8 cellular contexts compared by ENCODE assay signal in the genomic region with DNA sequence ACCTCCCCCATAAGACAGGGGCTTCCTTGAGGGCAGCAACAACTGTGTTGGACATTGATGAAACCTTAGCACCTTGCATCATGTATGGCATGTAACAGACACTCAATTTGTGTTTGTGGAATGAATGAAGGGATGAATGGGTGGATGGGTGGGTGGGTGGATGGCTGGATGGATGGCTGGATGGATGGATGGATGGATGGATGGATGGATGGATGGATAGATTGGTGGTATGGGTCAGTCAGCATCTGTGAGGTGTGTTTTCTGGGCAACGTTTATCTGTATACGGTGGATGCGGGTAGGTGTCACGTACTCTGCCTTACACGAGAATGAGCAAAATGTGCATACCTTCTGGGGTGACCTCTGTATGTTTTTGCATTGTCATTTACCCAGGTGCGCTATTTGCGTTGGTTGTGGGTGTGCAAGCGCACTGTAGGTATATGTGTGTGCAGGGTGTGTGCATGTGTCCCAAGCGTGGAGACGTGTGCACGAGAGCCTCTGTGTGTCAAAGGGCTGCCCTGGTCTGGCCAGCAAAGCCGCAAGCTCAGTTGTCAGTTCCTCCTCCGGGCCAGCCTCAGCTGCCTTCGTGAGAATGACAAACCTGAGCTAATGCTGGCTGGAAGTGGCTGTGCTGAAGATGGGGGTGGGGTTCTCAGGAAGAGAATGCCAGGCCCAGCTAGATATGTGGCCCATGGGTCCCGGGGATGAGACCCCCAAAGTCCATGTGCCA. TPM values are rescaled to one million over a fixed set of nuclear protein-coding genes. Genes with fewer than 3 reads are reported as not detected.
DNase-seq lines count a peak whose midpoint lies in the region; ATAC-seq, FAIRE-seq and TF ChIP-seq lines count a peak whose summit lies in the region.

No MANE protein-coding gene starts in this region.

- no peaks in the 10 kb centered on the region for H3K9me3 ChIP-seq in upper lobe of right lung
- H3K9me3 ChIP-seq in HepG2 (ENCODE audit: low read length), result no peaks in the 10 kb centered on the region

- H3K9me3 Mint-ChIP-seq in activated naive CD4-positive, alpha-beta T cell treated with anti-CD3 and anti-CD28 coated beads, Interleukin-2, amount 10 ng/mL, durations not matched to agents 7 days and 5 days, result no peaks in the 10 kb centered on the region
- no peaks in the 10 kb centered on the region for H3K9me3 Mint-ChIP-seq in activated T-helper 1 cell treated with anti-CD3 and anti-CD28 coated beads, Interleukin-12 subunit alpha, Interleukin-12 subunit beta, Interleukin-2, Interleukin-4 antibody, amounts not matched to agents 30 ng/mL and 10 ng/mL and 1 ng/mL, durations not matched to agents 14 hours and 24 hours and 36 hours

- no peak overlapping the region for H3K4me2 ChIP-seq in HepG2 (ENCODE audit: low read depth, low read length)

- H3K4me3 ChIP-seq in upper lobe of right lung (no peak overlapping the region), HepG2 (replicated peaks in 1 of 3; ENCODE audit: insufficient read depth in 1 of 3, low read depth in 2 of 3, low read length in 3 of 3) (no peak overlapping the region)

- no peak for TF ChIP-seq EP300 in HepG2 (IDR thresholded peaks at IDR 0.05; ENCODE audit: low read depth in 2 of 2, low read length in 2 of 2)
- TF ChIP-seq EP300 in HepG2 (CRISPR knock-in tag; IDR thresholded peaks at IDR 0.05; ENCODE audit: borderline replicate concordance), result no peak

- no peaks in the 10 kb centered on the region for H3K79me2 ChIP-seq in HepG2 (ENCODE audit: insufficient read depth, low read length)

- no peak for TF ChIP-seq RAD21 in HepG2 (CRISPR knock-in tag; IDR thresholded peaks at IDR 0.05)

- intact Hi-C loops in activated T-helper 1 cell treated with anti-CD3 and anti-CD28 coated beads, Interleukin-12 subunit alpha, Interleukin-12 subunit beta, Interleukin-2, Interleukin-4 antibody, amounts not matched to agents 30 ng/mL and 10 ng/mL and 1 ng/mL, durations not matched to agents 14 hours and 24 hours and 36 hours (cut with micrococcal nuclease), result loop anchor here (5.0 to 10.0 kb wide), 5 partner anchors 258 to 1741 kb away; a partner anchor contains a TSS
- intact Hi-C loops in upper lobe of right lung (cut with DNase I) (no loop called here), left ventricle myocardium superior (cut with micrococcal nuclease) (loop anchor here (10.0 kb wide), 1 partner anchor 111 kb away; no protein-coding TSS in a partner anchor), HepG2 (cut with micrococcal nuclease; ENCODE audit: unreplicated experiment) (no loop called here)

- no peak for TF ChIP-seq POLR2A in HepG2 (IDR thresholded peaks at IDR 0.05; ENCODE audit: insufficient read depth in 1 of 2, low read depth in 2 of 2, low read length in 2 of 2)

- no peak for FAIRE-seq in HepG2 (lab: Jason Lieb, UNC)

- H3K4me3 Mint-ChIP-seq in activated naive CD4-positive, alpha-beta T cell treated with anti-CD3 and anti-CD28 coated beads, Interleukin-2, amount 10 ng/mL, durations not matched to agents 7 days and 5 days, result peak overlapping the region; percentile 81
- H3K4me3 Mint-ChIP-seq in activated T-helper 1 cell treated with anti-CD3 and anti-CD28 coated beads, Interleukin-12 subunit alpha, Interleukin-12 subunit beta, Interleukin-2, Interleukin-4 antibody, amounts not matched to agents 30 ng/mL and 10 ng/mL and 1 ng/mL, durations not matched to agents 14 hours and 24 hours and 36 hours, result peak overlapping the region; percentile 79

- H3K27me3 Mint-ChIP-seq in activated naive CD4-positive, alpha-beta T cell treated with anti-CD3 and anti-CD28 coated beads, Interleukin-2, amount 10 ng/mL, durations not matched to agents 7 days and 5 days, result no peaks in the 10 kb centered on the region
- H3K27me3 Mint-ChIP-seq in activated T-helper 1 cell treated with anti-CD3 and anti-CD28 coated beads, Interleukin-12 subunit alpha, Interleukin-12 subunit beta, Interleukin-2, Interleukin-4 antibody, amounts not matched to agents 30 ng/mL and 10 ng/mL and 1 ng/mL, durations not matched to agents 14 hours and 24 hours and 36 hours (ENCODE audit: insufficient read depth), result no peaks in the 10 kb centered on the region

- H3K27me3 ChIP-seq in upper lobe of right lung, result no peaks in the 10 kb centered on the region
- no peaks in the 10 kb centered on the region for H3K27me3 ChIP-seq in HepG2 (ENCODE audit: control insufficient read depth in 1 of 2, insufficient read depth in 2 of 2, low read length in 2 of 2)

- H3K27ac ChIP-seq in upper lobe of right lung (peak overlapping the region; percentile 55), HepG2 (ENCODE audit: extremely low read length, insufficient read depth, low read length) (no peak overlapping the region)

- peak overlapping the region; percentile 92 for H3K27ac Mint-ChIP-seq in activated naive CD4-positive, alpha-beta T cell treated with anti-CD3 and anti-CD28 coated beads, Interleukin-2, amount 10 ng/mL, durations not matched to agents 7 days and 5 days
- peak overlapping the region; percentile 90 for H3K27ac Mint-ChIP-seq in activated T-helper 1 cell treated with anti-CD3 and anti-CD28 coated beads, Interleukin-12 subunit alpha, Interleukin-12 subunit beta, Interleukin-2, Interleukin-4 antibody, amounts not matched to agents 30 ng/mL and 10 ng/mL and 1 ng/mL, durations not matched to agents 14 hours and 24 hours and 36 hours

- peak; percentile 22 for DNase-seq in activated naive CD4-positive, alpha-beta T cell treated with anti-CD3 and anti-CD28 coated beads, Interleukin-2, amount 10 ng/mL, durations not matched to agents 7 days and 5 days
- no peak for DNase-seq in activated naive CD4-positive, alpha-beta T cell treated with Interleukin-2 at 50 U/mL for 16 hours
- no peak for DNase-seq in activated T-helper 1 cell treated with anti-CD3 and anti-CD28 coated beads, Interleukin-12 subunit alpha, Interleukin-12 subunit beta, Interleukin-2, Interleukin-4 antibody, amounts not matched to agents 30 ng/mL and 10 ng/mL and 1 ng/mL, durations not matched to agents 14 hours and 24 hours and 36 hours (ENCODE audit: low spot score)
- DNase-seq in upper lobe of right lung, result peak; percentile 65
- no peak for DNase-seq in GOT3 (lab: John Stamatoyannopoulos, UW)
- no peak for DNase-seq in left ventricle myocardium superior
- DNase-seq in HepG2 (ENCODE audit: low spot score), result no peak

- peaks cover 14% of the 10 kb centered on the region for H3K36me3 Mint-ChIP-seq in activated naive CD4-positive, alpha-beta T cell treated with anti-CD3 and anti-CD28 coated beads, Interleukin-2, amount 10 ng/mL, durations not matched to agents 7 days and 5 days
- peaks cover 10% of the 10 kb centered on the region for H3K36me3 Mint-ChIP-seq in activated T-helper 1 cell treated with anti-CD3 and anti-CD28 coated beads, Interleukin-12 subunit alpha, Interleukin-12 subunit beta, Interleukin-2, Interleukin-4 antibody, amounts not matched to agents 30 ng/mL and 10 ng/mL and 1 ng/mL, durations not matched to agents 14 hours and 24 hours and 36 hours (ENCODE audit: low read depth)

- BruUV-seq in HepG2 (replicated peaks; lab: Mats Ljungman, UMichigan), result no TSS peak

- in situ Hi-C loops in HepG2 (cut with HindIII; ENCODE audit: extremely low pct_ligation_motif_present, low pct_unique_long_range_greater_than_20kb), result loop anchor here (5.0 kb wide), 2 partner anchors 33 to 108 kb away; no protein-coding TSS in a partner anchor

- 89% methylated on average over 7 of the region's 15 CpGs for WGBS in HepG2 (ENCODE audit: low lambda C conversion rate)

- peak; percentile 30 for ATAC-seq in HG03442 (IDR thresholded peaks at IDR 0.05; ENCODE audit: unreplicated experiment)
- ATAC-seq in upper lobe of right lung, result peak; percentile 45
- ATAC-seq in left ventricle myocardium superior, result no peak
- no peak for ATAC-seq in HepG2

- TF ChIP-seq CTCF in upper lobe of right lung (IDR thresholded peaks at IDR 0.05) (no peak), HepG2 (CRISPR knock-in tag; IDR thresholded peaks at IDR 0.05) (no peak)

- H3K36me3 ChIP-seq in upper lobe of right lung, result no peaks in the 10 kb centered on the region
- no peaks in the 10 kb centered on the region for H3K36me3 ChIP-seq in HepG2 (replicated peaks in 1 of 2; ENCODE audit: control insufficient read depth in 1 of 2, insufficient read depth in 2 of 2, low read length in 2 of 2)

- no peak overlapping the region for H3K9ac ChIP-seq in HepG2 (ENCODE audit: insufficient read depth, low read depth, low read length)

- no peaks in the 10 kb centered on the region for H4K20me1 ChIP-seq in HepG2 (ENCODE audit: insufficient read depth, low read length)

- H3K4me1 Mint-ChIP-seq in activated naive CD4-positive, alpha-beta T cell treated with anti-CD3 and anti-CD28 coated beads, Interleukin-2, amount 10 ng/mL, durations not matched to agents 7 days and 5 days, result peaks cover 84% of the 10 kb centered on the region
- peaks cover 62% of the 10 kb centered on the region for H3K4me1 Mint-ChIP-seq in activated T-helper 1 cell treated with anti-CD3 and anti-CD28 coated beads, Interleukin-12 subunit alpha, Interleukin-12 subunit beta, Interleukin-2, Interleukin-4 antibody, amounts not matched to agents 30 ng/mL and 10 ng/mL and 1 ng/mL, durations not matched to agents 14 hours and 24 hours and 36 hours (ENCODE audit: low read depth)

- POLR2A ChIA-PET in HepG2 (lab: Yijun Ruan, JAX), result no interaction called here

- H2AFZ ChIP-seq in HepG2 (ENCODE audit: low read length), result no peak overlapping the region

- CTCF ChIA-PET in activated naive CD4-positive, alpha-beta T cell treated with anti-CD3 and anti-CD28 coated beads, Interleukin-2, amount 10 ng/mL, durations not matched to agents 7 days and 5 days (lab: Charles Lee), result interaction anchor here (1.0 to 3.3 kb wide), 2 partner anchors 23 to 37 kb away, joined by 3 to 18 read pairs; no protein-coding TSS in a partner anchor
- CTCF ChIA-PET in HepG2 (lab: Yijun Ruan, JAX; ENCODE audit: low intra/inter-chr PET ratio, low total read pairs), result no interaction called here

- H3K4me1 ChIP-seq in upper lobe of right lung (no peaks in the 10 kb centered on the region), HepG2 (ENCODE audit: insufficient read depth, low read length) (peaks cover 9% of the 10 kb centered on the region)

RNA-seq across cellular contexts. Expression of a gene that starts 26.5 kb away (rescaled TPM):
- total RNA-seq in activated T-helper 1 cell treated with anti-CD3 and anti-CD28 coated beads, Interleukin-12 subunit alpha, Interleukin-12 subunit beta, Interleukin-2, Interleukin-4 antibody, amounts not matched to agents 30 ng/mL and 10 ng/mL and 1 ng/mL, durations not matched to agents 14 hours and 24 hours and 36 hours, result 26.1 and 26.6 TPM in 2 replicates
- total RNA-seq in upper lobe of right lung (23.8 TPM), left ventricle myocardium superior (2.3 TPM), HepG2 (2016; rRNA removed; fragmentation: Illumina TruSeq; extraction: Trizol) (1.3 and 1.5 TPM in 2 replicates)
- 0.35 and 1.0 TPM in 2 replicates for total RNA-seq in HepG2 (2016; cell fraction: cytosol; rRNA removed; fragmentation: Illumina TruSeq; extraction: Trizol; ENCODE audit: low read depth)
- 1.3 and 1.4 TPM in 2 replicates for total RNA-seq in HepG2 (2016; cell fraction: insoluble cytoplasmic fraction; rRNA removed; fragmentation: Illumina TruSeq; extraction: Trizol)
- total RNA-seq in HepG2 (2016; cell fraction: membrane; rRNA removed; fragmentation: Illumina TruSeq; extraction: Trizol), result 1.5 and 2.0 TPM in 2 replicates
- 1.0 and 1.5 TPM in 2 replicates for total RNA-seq in HepG2 (2016; cell fraction: nucleus; rRNA removed; fragmentation: Illumina TruSeq; extraction: Trizol)
- polyA plus RNA-seq in HepG2 (2011; rRNA removed), result 2.6 and 3.2 TPM in 2 replicates
- 2.6 and 2.7 TPM in 2 replicates for polyA plus RNA-seq in HepG2 (2011; cell fraction: cytosol; rRNA removed)
- polyA plus RNA-seq in HepG2 (2011; cell fraction: nucleus; rRNA removed), result 2.5 and 2.8 TPM in 2 replicates
- 3.9 and 4.2 TPM in 2 replicates for polyA plus RNA-seq in HepG2 (2012)
- polyA plus RNA-seq in HepG2 (2016; cell fraction: cytosol; fragmentation: Illumina TruSeq; extraction: Trizol; ENCODE audit: low read depth), result 0.44 and 0.53 TPM in 2 replicates
- polyA plus RNA-seq in HepG2 (2016; cell fraction: insoluble cytoplasmic fraction; fragmentation: Illumina TruSeq; extraction: Trizol; ENCODE audit: low read depth), result 1.6 and 1.9 TPM in 2 replicates
- 1.7 and 2.0 TPM in 2 replicates for polyA plus RNA-seq in HepG2 (2016; cell fraction: membrane; fragmentation: Illumina TruSeq; extraction: Trizol; ENCODE audit: low read depth)
- polyA plus RNA-seq in HepG2 (2016; cell fraction: nucleus; fragmentation: Illumina TruSeq; extraction: Trizol; ENCODE audit: insufficient read depth, low read depth), result 1.9 and 2.0 TPM in 2 replicates
- 10.0 and 60.2 TPM in 2 replicates for polyA minus RNA-seq in HepG2 (2011; rRNA and poly(A)+ RNA removed; ENCODE audit: low replicate concordance)
- 3.6 and 4.7 TPM in 2 replicates for polyA minus RNA-seq in HepG2 (2011; cell fraction: cytosol; rRNA and poly(A)+ RNA removed)
- polyA minus RNA-seq in HepG2 (2011; cell fraction: nucleus; rRNA and poly(A)+ RNA removed), result 1.4 and 1.6 TPM in 2 replicates

Comparison
In these comparisons a context has a peak if more than half of its experiments do, and no peak if none do; other contexts are left out.
1. DNase-seq: peak in activated naive CD4-positive, alpha-beta T cell treated with anti-CD3 and anti-CD28 coated beads, Interleukin-2, amount 10 ng/mL, durations not matched to agents 7 days and 5 days (single experiment) and upper lobe of right lung (single experiment); none in activated naive CD4-positive, alpha-beta T cell treated with Interleukin-2 at 50 U/mL for 16 hours (single experiment), activated T-helper 1 cell treated with anti-CD3 and anti-CD28 coated beads, Interleukin-12 subunit alpha, Interleukin-12 subunit beta, Interleukin-2, Interleukin-4 antibody, amounts not matched to agents 30 ng/mL and 10 ng/mL and 1 ng/mL, durations not matched to agents 14 hours and 24 hours and 36 hours (single experiment), GOT3 (single experiment), left ventricle myocardium superior (single experiment) and HepG2 (single experiment).
2. ATAC-seq: peak in HG03442 (single experiment) and upper lobe of right lung (single experiment); none in left ventricle myocardium superior (single experiment) and HepG2 (single experiment).
3. intact Hi-C loops: an anchor here in activated T-helper 1 cell treated with anti-CD3 and anti-CD28 coated beads, Interleukin-12 subunit alpha, Interleukin-12 subunit beta, Interleukin-2, Interleukin-4 antibody, amounts not matched to agents 30 ng/mL and 10 ng/mL and 1 ng/mL, durations not matched to agents 14 hours and 24 hours and 36 hours (5.0 to 10.0 kb wide) and left ventricle myocardium superior (10.0 kb wide); none called in upper lobe of right lung and HepG2.